In the genomic region with DNA sequence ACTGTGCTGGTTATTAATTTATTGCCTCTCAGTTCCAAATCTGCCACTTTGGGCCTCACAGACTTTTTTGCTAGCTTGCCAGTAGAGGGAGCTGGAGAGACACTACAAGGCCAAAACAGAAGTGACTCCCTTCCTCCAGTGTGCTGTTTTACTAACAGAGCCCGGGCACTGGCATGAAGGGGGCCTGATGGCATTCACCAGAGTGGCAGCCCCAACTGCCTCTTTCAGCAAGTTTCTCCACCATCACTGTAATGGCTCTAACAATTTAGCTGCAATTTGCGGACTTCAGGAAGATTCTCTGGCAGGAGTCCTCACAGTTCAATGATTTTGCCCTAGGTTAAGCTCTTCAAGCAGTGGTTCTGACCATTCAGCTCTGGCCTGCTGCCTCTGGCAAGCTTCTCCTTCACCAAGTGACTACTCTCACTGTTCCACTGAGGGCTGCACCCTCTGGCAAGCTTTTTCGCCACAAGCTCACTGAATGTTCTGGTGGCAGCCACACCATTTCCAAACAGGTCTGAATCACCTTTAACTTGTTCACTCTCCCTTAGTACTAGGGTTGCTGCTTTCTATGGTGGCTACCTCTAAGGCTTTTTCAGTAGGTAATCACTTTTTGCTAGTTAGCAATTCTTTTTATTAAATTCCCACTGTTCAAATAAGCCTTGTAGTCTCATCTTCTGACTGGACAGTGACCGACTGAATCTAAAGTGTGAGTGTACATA, we compare ENCODE assay signal across 9 cellular contexts.
A peak's percentile ranks its signal among the peaks of the same experiment; 100 is the strongest.
DNase-seq lines count a peak whose midpoint lies in the region; ATAC-seq, FAIRE-seq and TF ChIP-seq lines count a peak whose summit lies in the region.
"Had no signal": no experiment of that assay in that cellular context is flagged by ENCODE, and none has a peak within 500 bp of the region (broad histone marks: within the 10 kb centered on the region; RNA-seq: fewer than 3 reads in every experiment).

No MANE protein-coding gene starts in this region.

- peak; percentile 22 for DNase-seq in D721Med (ENCODE audit: insufficient read length, low spot score)
- DNase-seq in GM20000 (ENCODE audit: low spot score): peak; percentile 73
- DNase-seq in NCI-H524 treated with DMSO at 0.1 percent for 48 hours (lab: John Stamatoyannopoulos, UW): peak; percentile 54
- peak; percentile 54 for DNase-seq in activated CD4-positive, alpha-beta memory T cell treated with anti-CD3 and anti-CD28 coated beads for 36 hours
- peak; percentile 81 for DNase-seq in endodermal cell
- DNase-seq in middle frontal gyrus (ENCODE audit: extremely low spot score, low spot score): peak; percentile 50
- DNase-seq in stimulated activated naive CD8-positive, alpha-beta T cell treated with anti-CD3 and anti-CD28 coated beads, Interleukin-15, Interleukin-2, amounts not matched to agents 100 U/mL and 50 U/mL, for 24 hours: peak; percentile 35

- H3K27ac ChIP-seq in endodermal cell (ENCODE audit: low read depth, low read length): no peak overlapping the region

- H3K4me3 Mint-ChIP-seq in activated CD4-positive, alpha-beta memory T cell treated with anti-CD3 and anti-CD28 coated beads for 36 hours: no peak overlapping the region
- H3K4me3 Mint-ChIP-seq in endodermal cell: no peak overlapping the region
- H3K4me3 Mint-ChIP-seq: activated naive CD8-positive, alpha-beta T cell had no signal

- intact Hi-C loops in activated CD4-positive, alpha-beta memory T cell treated with anti-CD3 and anti-CD28 coated beads for 36 hours (cut with micrococcal nuclease): loop anchor here (1.0 kb wide), 3 partner anchors 125 to 346 kb away; partner anchors contain the start of gene EML5

- no peak overlapping the region for H3K27ac Mint-ChIP-seq in activated CD4-positive, alpha-beta memory T cell treated with anti-CD3 and anti-CD28 coated beads for 36 hours
- no peak overlapping the region for H3K27ac Mint-ChIP-seq in endodermal cell
- H3K27ac Mint-ChIP-seq: activated naive CD8-positive, alpha-beta T cell had no signal

- H3K9ac ChIP-seq in endodermal cell (ENCODE audit: extremely low read depth, low read length, poor library complexity, severe bottlenecking): no peak overlapping the region

- POLR2A ChIA-PET in activated CD4-positive, alpha-beta memory T cell treated with anti-CD3 and anti-CD28 coated beads for 36 hours (lab: Charles Lee): no interaction called here

- CTCF ChIA-PET in activated CD4-positive, alpha-beta memory T cell treated with anti-CD3 and anti-CD28 coated beads for 36 hours (lab: Charles Lee): interaction anchor here (0.6 to 4.8 kb wide), 37 partner anchors 10 to 1559 kb away, joined by 3 to 35 read pairs (median 4); partner anchors contain the start of genes EML5 and TTC8

- peaks cover 9% of the 10 kb centered on the region for H3K9me3 Mint-ChIP-seq in activated CD4-positive, alpha-beta memory T cell treated with anti-CD3 and anti-CD28 coated beads for 36 hours
- peaks cover 7% of the 10 kb centered on the region for H3K9me3 Mint-ChIP-seq in endodermal cell

- H3K9me3 ChIP-seq in endodermal cell (ENCODE audit: control insufficient read depth, low read length): peaks cover 8% of the 10 kb centered on the region

- no peaks in the 10 kb centered on the region for H3K27me3 Mint-ChIP-seq in activated CD4-positive, alpha-beta memory T cell treated with anti-CD3 and anti-CD28 coated beads for 36 hours
- H3K27me3 Mint-ChIP-seq in endodermal cell (ENCODE audit: insufficient read depth): peaks cover 2% of the 10 kb centered on the region
- H3K27me3 Mint-ChIP-seq: activated naive CD8-positive, alpha-beta T cell had no signal

- H3K4me1 ChIP-seq in endodermal cell (ENCODE audit: control insufficient read depth, insufficient read depth, low read length): peaks cover 4% of the 10 kb centered on the region

- H3K36me3 ChIP-seq in endodermal cell (ENCODE audit: control insufficient read depth, insufficient read depth, low read length): no peaks in the 10 kb centered on the region

- peak; percentile 51 for FAIRE-seq in D721Med (lab: Jason Lieb, UNC)

- H3K36me3 Mint-ChIP-seq in activated CD4-positive, alpha-beta memory T cell treated with anti-CD3 and anti-CD28 coated beads for 36 hours: peaks cover 8% of the 10 kb centered on the region
- H3K36me3 Mint-ChIP-seq in endodermal cell (ENCODE audit: low read depth): peaks cover 2% of the 10 kb centered on the region

- peak; percentile 94 for TF ChIP-seq CTCF in D721Med (IDR thresholded peaks at IDR 0.05; ENCODE audit: insufficient read depth, missing control alignments)
- TF ChIP-seq CTCF in GM20000 (IDR thresholded peaks at IDR 0.05; ENCODE audit: extremely low read depth, missing control alignments): peak; percentile 81
- TF ChIP-seq CTCF in endodermal cell (conservative IDR thresholded peaks at IDR 0.05): peak; percentile 90

- H3K27me3 ChIP-seq in endodermal cell (ENCODE audit: control insufficient read depth, insufficient read depth, low read length, poor library complexity, severe bottlenecking): no peaks in the 10 kb centered on the region

- 65 to 83% methylated on average over 3 to 4 of the region's 4 CpGs for WGBS in endodermal cell (ENCODE audit: insufficient coverage in 1 of 2, insufficient read length in 1 of 2), 2 experiments

- peak; percentile 60 for ATAC-seq in HG03558 (IDR thresholded peaks at IDR 0.05; ENCODE audit: extremely low read depth, unreplicated experiment)
- ATAC-seq in stimulated activated naive CD8-positive, alpha-beta T cell treated with anti-CD3 and anti-CD28 coated beads, Interleukin-15, Interleukin-2, amounts not matched to agents 100 U/mL and 50 U/mL, for 24 hours: peak; percentile 66

- H3K4me3 ChIP-seq in endodermal cell (ENCODE audit: low read length): no peak overlapping the region

- no peaks in the 10 kb centered on the region for H3K4me1 Mint-ChIP-seq in activated CD4-positive, alpha-beta memory T cell treated with anti-CD3 and anti-CD28 coated beads for 36 hours (ENCODE audit: low read depth)
- H3K4me1 Mint-ChIP-seq in endodermal cell: peaks cover 4% of the 10 kb centered on the region

Comparison
In these comparisons a context has a peak if more than half of its experiments do, and no peak if none do; other contexts are left out.
1. DNase-seq: peak in every context shown above with its lines; median percentile 81 in endodermal cell; 73 in GM20000; 54 in NCI-H524 treated with DMSO at 0.1 percent for 48 hours; 54 in activated CD4-positive, alpha-beta memory T cell treated with anti-CD3 and anti-CD28 coated beads for 36 hours; 50 in middle frontal gyrus; 35 in stimulated activated naive CD8-positive, alpha-beta T cell treated with anti-CD3 and anti-CD28 coated beads, Interleukin-15, Interleukin-2, amounts not matched to agents 100 U/mL and 50 U/mL, for 24 hours; 22 in D721Med.